In genomic region chr2:57693177-57693576, GRCh38 we compare ENCODE assay signal across 17 cellular contexts.
A peak's percentile ranks its signal among the peaks of the same experiment; 100 is the strongest.
DNase-seq lines count a peak whose midpoint lies in the region; ATAC-seq, FAIRE-seq and TF ChIP-seq lines count a peak whose summit lies in the region.
"Had no signal": no experiment of that assay in that cellular context is flagged by ENCODE, and none has a peak within 500 bp of the region (broad histone marks: within the 10 kb centered on the region; RNA-seq: fewer than 3 reads in every experiment).

No MANE protein-coding gene starts in this region.

- peak; percentile 9 for DNase-seq in NCI-H2107 treated with DMSO at 0.1 percent for 48 hours (lab: John Stamatoyannopoulos, UW; ENCODE audit: unreplicated experiment)
- no peak for DNase-seq in NCI-H2107 (lab: John Stamatoyannopoulos, UW)
- DNase-seq in psoas muscle = no peak
- DNase-seq in activated CD8-positive, alpha-beta memory T cell treated with anti-CD3 and anti-CD28 coated beads, Interleukin-2, amount 50 U/mL, for 4 hours = no peak
- DNase-seq in mucosa of gallbladder (ENCODE audit: low spot score) = no peak
- no peak for DNase-seq in WERI-Rb-1
- DNase-seq: AML-193; Calu3; CD8-positive, alpha-beta T cell; DMS79 treated with DMSO at 0.1 percent for 48 hours; GF-D8; H9 had no signal

- H3K4me1 ChIP-seq in psoas muscle = peaks cover 6% of the 10 kb centered on the region
- H3K4me1 ChIP-seq: A549 had no signal

- H3K9me3 ChIP-seq in psoas muscle (peaks cover 18% of the 10 kb centered on the region), WERI-Rb-1 (ENCODE audit: severe bottlenecking) (peaks cover 5% of the 10 kb centered on the region)

- H3K27me3 ChIP-seq in psoas muscle (ENCODE audit: insufficient read depth in 3 of 3, low read length in 2 of 3) (no peaks in the 10 kb centered on the region), WERI-Rb-1 (ENCODE audit: insufficient read depth, low read depth, severe bottlenecking) (no peaks in the 10 kb centered on the region)

- peak; percentile 54 to 80 (median 70) for ATAC-seq in psoas muscle
- ATAC-seq: A549; CD8-positive, alpha-beta T cell had no signal

- H3K4me3 ChIP-seq in psoas muscle = no peak overlapping the region
- no peak overlapping the region for H3K4me3 ChIP-seq in WERI-Rb-1 (ENCODE audit: low read depth, low read length)
- H3K4me3 ChIP-seq: A549 had no signal

- H3K36me3 ChIP-seq in psoas muscle (ENCODE audit: insufficient read depth in 1 of 2, low read depth in 1 of 2) (no peaks in the 10 kb centered on the region), WERI-Rb-1 (no peaks in the 10 kb centered on the region)

- intact Hi-C loops in psoas muscle (cut with DNase I) = no loop called here

- peak; percentile 58 for FAIRE-seq in endometrium (lab: Jason Lieb, UNC)
- FAIRE-seq: H1 had no signal

- H3K27ac ChIP-seq in psoas muscle (no peak overlapping the region), WERI-Rb-1 (no peak overlapping the region)
- H3K27ac ChIP-seq: 22Rv1, A549, HL-60 had no signal

- TF ChIP-seq CTCF in psoas muscle (IDR thresholded peaks at IDR 0.05) (no peak), WERI-Rb-1 (IDR thresholded peaks at IDR 0.05; ENCODE audit: low read depth, low read length) (no peak)
